ENCODE assay signal across 20 cellular contexts in the genomic region with DNA sequence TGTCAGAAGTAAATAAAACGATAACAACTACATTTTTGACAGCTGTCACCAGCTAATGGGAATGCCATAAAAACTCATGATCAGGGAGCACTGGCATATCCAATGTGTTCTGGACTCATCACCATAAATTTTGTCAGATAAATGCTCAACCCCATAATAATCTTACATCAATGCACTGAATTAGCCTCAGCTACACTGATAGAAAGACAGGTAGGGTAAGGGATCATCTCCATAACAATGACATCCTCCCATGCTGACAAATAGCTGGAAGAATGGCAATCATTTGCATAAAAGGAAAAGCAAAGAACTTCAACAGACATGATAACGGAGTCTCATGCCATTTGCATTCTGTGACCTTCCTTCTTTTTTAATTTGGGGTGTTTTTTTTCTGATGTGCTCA.
DNase-seq lines count a peak whose midpoint lies in the region; ATAC-seq and TF ChIP-seq lines count a peak whose summit lies in the region.
"Had no signal": no experiment of that assay in that cellular context is flagged by ENCODE, and none has a peak within 500 bp of the region (broad histone marks: within the 10 kb centered on the region; RNA-seq: fewer than 3 reads in every experiment).

No MANE protein-coding gene starts in this region.

- H3F3A ChIP-seq in GM23338 (replicated peaks; ENCODE audit: low read depth) = no peaks in the 10 kb centered on the region
- peaks cover 4% of the 10 kb centered on the region for H3F3A ChIP-seq in neural cell (ENCODE audit: insufficient read depth, low read length, poor library complexity, severe bottlenecking)

- H3K4me3 ChIP-seq in GM23338 (peak overlapping the region; percentile 31; the same call in 1 of the 2 replicates), HUES64 (ENCODE audit: low read length) (no peak overlapping the region), iPS-18a (ENCODE audit: low read length) (peak overlapping the region; percentile 22), neural cell (ENCODE audit: low read length) (peak overlapping the region; percentile 28)
- H3K4me3 ChIP-seq in CD8-positive, alpha-beta memory T cell (ENCODE audit: low read length) = no peak overlapping the region
- H3K4me3 ChIP-seq: A549, GM12878, GM23248, HAP-1 had no signal

- H3K27ac ChIP-seq in GM23338 (ENCODE audit: low read depth) (no peak overlapping the region), HUES64 (ENCODE audit: low read depth, low read length) (peak overlapping the region; percentile 38; the same call in 1 of the 2 replicates), iPS-18a (ENCODE audit: low read length) (no peak overlapping the region), neural cell (ENCODE audit: low read length) (peak overlapping the region; percentile 84)
- no peak overlapping the region for H3K27ac ChIP-seq in CD8-positive, alpha-beta memory T cell (ENCODE audit: low read depth, low read length)
- H3K27ac ChIP-seq: 22Rv1, A549, C4-2B, GM23248, KMS-11 had no signal

- H3K9me2 ChIP-seq in GM23338 (ENCODE audit: insufficient read depth) = no peaks in the 10 kb centered on the region; the same call in 1 of the 2 replicates
- no peaks in the 10 kb centered on the region for H3K9me2 ChIP-seq in neural cell (ENCODE audit: insufficient read depth, low read length)

- no peak overlapping the region for H3K4me3 Mint-ChIP-seq in GM23338
- no peak overlapping the region for H3K4me3 Mint-ChIP-seq in CD8-positive, alpha-beta memory T cell
- H3K4me3 Mint-ChIP-seq: CD4-positive, alpha-beta T cell had no signal

- H3K27ac Mint-ChIP-seq in GM23338 = no peak overlapping the region
- no peak overlapping the region for H3K27ac Mint-ChIP-seq in CD8-positive, alpha-beta memory T cell
- H3K27ac Mint-ChIP-seq: CD4-positive, alpha-beta T cell had no signal

- TF ChIP-seq RAD21 in neural cell (conservative IDR thresholded peaks at IDR 0.05) = no peak

- H3K27me3 Mint-ChIP-seq in GM23338 (ENCODE audit: insufficient read depth, low read depth, poor library complexity) = peaks cover 6% of the 10 kb centered on the region
- peaks cover 0 to 3% of the 10 kb centered on the region in 2 donors for H3K27me3 Mint-ChIP-seq in CD8-positive, alpha-beta memory T cell

- peak; percentile 78 for ATAC-seq in GM23338
- no peak for ATAC-seq in HG02938 (IDR thresholded peaks at IDR 0.05; ENCODE audit: unreplicated experiment)
- ATAC-seq: A549, GM12878 had no signal

- H4K20me1 ChIP-seq in GM23338 (replicated peaks; ENCODE audit: insufficient read depth) = no peaks in the 10 kb centered on the region
- H4K20me1 ChIP-seq in neural cell (ENCODE audit: insufficient read depth) = no peaks in the 10 kb centered on the region

- H3K4me2 ChIP-seq in GM23338 (peak overlapping the region; percentile 70), neural cell (ENCODE audit: low read length) (no peak overlapping the region)
- H3K4me2 ChIP-seq: A549, KMS-11 had no signal

- H2AFZ ChIP-seq in GM23338 = no peak overlapping the region
- H2AFZ ChIP-seq in neural cell (ENCODE audit: low read depth, low read length) = no peak overlapping the region
- H2AFZ ChIP-seq: GM23248 had no signal

- H3K79me2 ChIP-seq in GM23338 (replicated peaks; ENCODE audit: insufficient read depth) (no peaks in the 10 kb centered on the region), neural cell (replicated peaks; ENCODE audit: insufficient read depth, low read length) (no peaks in the 10 kb centered on the region)

- H3K9ac ChIP-seq in HUES64 (ENCODE audit: low read depth, low read length) (no peak overlapping the region), iPS-18a (ENCODE audit: low read length) (no peak overlapping the region), neural cell (ENCODE audit: low read length) (peak overlapping the region; percentile 47)
- H3K9ac ChIP-seq: GM23248, KMS-11 had no signal

- H3K9me3 ChIP-seq in HUES64 (ENCODE audit: insufficient read depth, low read depth, low read length) (peaks cover 11% of the 10 kb centered on the region; the same call in 1 of the 2 replicates), iPS-18a (ENCODE audit: control insufficient read depth, low read depth, low read length) (peaks cover 7% of the 10 kb centered on the region), neural cell (ENCODE audit: low read length) (peaks cover 5% of the 10 kb centered on the region)
- no peaks in the 10 kb centered on the region for H3K9me3 ChIP-seq in CD8-positive, alpha-beta memory T cell (ENCODE audit: low read length)
- H3K9me3 ChIP-seq: A549, HAP-1 had no signal

- peaks cover 16% of the 10 kb centered on the region for H3K4me1 ChIP-seq in GM23338 (ENCODE audit: insufficient read depth)
- peaks cover 14% of the 10 kb centered on the region for H3K4me1 ChIP-seq in HUES64 (ENCODE audit: insufficient read depth, low read length)
- H3K4me1 ChIP-seq in iPS-18a (ENCODE audit: control insufficient read depth, low read depth, low read length) = peaks cover 10% of the 10 kb centered on the region
- no peaks in the 10 kb centered on the region for H3K4me1 ChIP-seq in CD8-positive, alpha-beta memory T cell (ENCODE audit: insufficient read depth, low read length)
- H3K4me1 ChIP-seq: A549, HAP-1 had no signal

- H3K9me3 Mint-ChIP-seq in GM23338 = peaks cover 24% of the 10 kb centered on the region
- H3K9me3 Mint-ChIP-seq in CD8-positive, alpha-beta memory T cell = peaks cover 1 to 11% (median 4%) of the 10 kb centered on the region in 5 donors

- 49% methylated on average over 2 of the region's 2 CpGs for WGBS in HUES64

- H3K36me3 ChIP-seq in GM23338 (ENCODE audit: insufficient read depth) (peaks cover 4% of the 10 kb centered on the region; the same call in 1 of the 2 replicates), HUES64 (ENCODE audit: insufficient read depth, low read length) (no peaks in the 10 kb centered on the region), iPS-18a (ENCODE audit: control insufficient read depth, low read depth, low read length) (no peaks in the 10 kb centered on the region), neural cell (ENCODE audit: insufficient read depth, low read length) (no peaks in the 10 kb centered on the region)
- H3K36me3 ChIP-seq in CD8-positive, alpha-beta memory T cell (ENCODE audit: insufficient read depth, low read length) = no peaks in the 10 kb centered on the region
- H3K36me3 ChIP-seq: HAP-1 had no signal

- H3K36me3 Mint-ChIP-seq in GM23338 (ENCODE audit: low read depth) = peaks cover 20% of the 10 kb centered on the region
- H3K36me3 Mint-ChIP-seq in CD8-positive, alpha-beta memory T cell = no peaks in the 10 kb centered on the region

- CTCF ChIA-PET in CD8-positive, alpha-beta memory T cell (lab: Charles Lee) = no interaction called here

- DNase-seq in GM23338 (ENCODE audit: low spot score) (peak; percentile 15), COLO668 (lab: John Stamatoyannopoulos, UW; ENCODE audit: unreplicated experiment) (no peak)
- no peak for DNase-seq in CD8-positive, alpha-beta memory T cell
- DNase-seq: AML-193; CD4-positive, alpha-beta T cell; DMS 273 treated with DMSO at 0.1 percent for 48 hours; DMS53; DND-41; EL; GM23248 had no signal

- POLR2A ChIA-PET in CD8-positive, alpha-beta memory T cell (lab: Charles Lee) = no interaction called here

- no peaks in the 10 kb centered on the region for H3K27me3 ChIP-seq in GM23338 (ENCODE audit: insufficient read depth)
- no peaks in the 10 kb centered on the region for H3K27me3 ChIP-seq in HUES64 (ENCODE audit: insufficient read depth, low read length)
- H3K27me3 ChIP-seq in iPS-18a (ENCODE audit: control insufficient read depth, insufficient read depth, low read length) = no peaks in the 10 kb centered on the region
- no peaks in the 10 kb centered on the region for H3K27me3 ChIP-seq in neural cell (ENCODE audit: insufficient read depth, low read depth, low read length)
- H3K27me3 ChIP-seq in CD8-positive, alpha-beta memory T cell (ENCODE audit: insufficient read depth, low read length, poor library complexity, severe bottlenecking) = no peaks in the 10 kb centered on the region

- TF ChIP-seq CTCF in GM23338 (conservative IDR thresholded peaks at IDR 0.05; ENCODE audit: low read depth in 2 of 2) = no peak
- no peak for TF ChIP-seq CTCF in neural cell (IDR thresholded peaks at IDR 0.05; ENCODE audit: poor library complexity, severe bottlenecking)

- H3K4me1 Mint-ChIP-seq in GM23338 = peaks cover 16% of the 10 kb centered on the region
- H3K4me1 Mint-ChIP-seq in CD8-positive, alpha-beta memory T cell = no peaks in the 10 kb centered on the region

- peak; percentile 99 for TF ChIP-seq EP300 in neural cell (conservative IDR thresholded peaks at IDR 0.05; ENCODE audit: poor library complexity, severe bottlenecking)

TF ChIP-seq in GM23338, 12 proteins besides CTCF, POLR2A, EP300 and RAD21 (continues in another document):
- TF ChIP-seq CREB1 (CRISPR knock-in tag; IDR thresholded peaks at IDR 0.05; ENCODE audit: low read depth) = no peak
- no peak for TF ChIP-seq STAT1 (IDR thresholded peaks at IDR 0.05; ENCODE audit: unreplicated experiment)
- TF ChIP-seq, protein P1, sequence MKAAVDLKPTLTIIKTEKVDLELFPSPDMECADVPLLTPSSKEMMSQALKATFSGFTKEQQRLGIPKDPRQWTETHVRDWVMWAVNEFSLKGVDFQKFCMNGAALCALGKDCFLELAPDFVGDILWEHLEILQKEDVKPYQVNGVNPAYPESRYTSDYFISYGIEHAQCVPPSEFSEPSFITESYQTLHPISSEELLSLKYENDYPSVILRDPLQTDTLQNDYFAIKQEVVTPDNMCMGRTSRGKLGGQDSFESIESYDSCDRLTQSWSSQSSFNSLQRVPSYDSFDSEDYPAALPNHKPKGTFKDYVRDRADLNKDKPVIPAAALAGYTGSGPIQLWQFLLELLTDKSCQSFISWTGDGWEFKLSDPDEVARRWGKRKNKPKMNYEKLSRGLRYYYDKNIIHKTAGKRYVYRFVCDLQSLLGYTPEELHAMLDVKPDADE (IDR thresholded peaks at IDR 0.05) = no peak
- no peak for TF ChIP-seq JUNB (IDR thresholded peaks at IDR 0.05; ENCODE audit: unreplicated experiment)

TF ChIP-seq in neural cell, 6 proteins besides CTCF, POLR2A, EP300 and RAD21 (continues in another document):
- no peak for TF ChIP-seq TAF1 (IDR thresholded peaks at IDR 0.05; ENCODE audit: low read depth)
- TF ChIP-seq MXI1 (conservative IDR thresholded peaks at IDR 0.05; ENCODE audit: poor library complexity, severe bottlenecking) = no peak

Comparison
In these comparisons a context has a peak if more than half of its experiments do, and no peak if none do; other contexts are left out.
1. H3K27ac ChIP-seq: peak in HUES64 (single experiment) and neural cell (single experiment); none in GM23338 (single experiment), iPS-18a (single experiment) and CD8-positive, alpha-beta memory T cell (single experiment).
2. H3K4me3 ChIP-seq: peak in GM23338 (single experiment), iPS-18a (single experiment) and neural cell (single experiment); none in HUES64 (single experiment) and CD8-positive, alpha-beta memory T cell (single experiment).